10 cellular contexts compared by ENCODE assay signal in genomic region chr2:108396845-108397244, GRCh38. TPM values are rescaled to one million over a fixed set of nuclear protein-coding genes. Genes with fewer than 3 reads are reported as not detected.
A peak's percentile ranks its signal among the peaks of the same experiment; 100 is the strongest.
DNase-seq lines count a peak whose midpoint lies in the region; ATAC-seq, FAIRE-seq and TF ChIP-seq lines count a peak whose summit lies in the region.
"Had no signal": no experiment of that assay in that cellular context is flagged by ENCODE, and none has a peak within 500 bp of the region (broad histone marks: within the 10 kb centered on the region; RNA-seq: fewer than 3 reads in every experiment).

No MANE protein-coding gene starts in this region.

- FAIRE-seq in GM12892 (lab: Jason Lieb, UNC), result peak; percentile 36

- in situ Hi-C loops in Caki2 (cut with HindIII; ENCODE audit: low pct_unique_long_range_greater_than_20kb, low sequenced_read_pairs), result no loop called here

- H2AFZ ChIP-seq in OCI-LY3 (ENCODE audit: low read depth, low read length), result no peak overlapping the region

- no peak overlapping the region for H3K27ac ChIP-seq in OCI-LY3 (ENCODE audit: low read length)
- H3K27ac ChIP-seq: prostate gland had no signal

- H3K36me3 ChIP-seq in OCI-LY3 (replicated peaks; ENCODE audit: low read depth, low read length), result no peaks in the 10 kb centered on the region
- H3K36me3 ChIP-seq: prostate gland had no signal

- peak overlapping the region; percentile 47 for H3K4me2 ChIP-seq in OCI-LY3 (ENCODE audit: low read length)

- H4K20me1 ChIP-seq in OCI-LY3 (ENCODE audit: insufficient read depth, low read length), result no peaks in the 10 kb centered on the region

- no peaks in the 10 kb centered on the region for H3K4me1 ChIP-seq in OCI-LY3 (ENCODE audit: low read length)
- H3K4me1 ChIP-seq: prostate gland had no signal

- peaks cover 8% of the 10 kb centered on the region; the same call in 1 of the 2 replicates for H3K9me3 ChIP-seq in OCI-LY3 (ENCODE audit: insufficient read depth, low read length)
- H3K9me3 ChIP-seq: prostate gland had no signal

- H3K4me3 ChIP-seq in OCI-LY3 (ENCODE audit: low read length) (peak overlapping the region; percentile 33), epithelial cell of proximal tubule (ENCODE audit: low read depth, low read length) (no peak overlapping the region)
- H3K4me3 ChIP-seq: prostate gland had no signal

- no peak for ATAC-seq in HG03521 (IDR thresholded peaks at IDR 0.05; ENCODE audit: unreplicated experiment)

- no peak overlapping the region for H3K9ac ChIP-seq in OCI-LY3 (ENCODE audit: low read length)

- H3K79me2 ChIP-seq in OCI-LY3 (ENCODE audit: low read length), result no peaks in the 10 kb centered on the region

- no peak for TF ChIP-seq POLR2A in GM12892 (IDR thresholded peaks at IDR 0.05; ENCODE audit: low read depth, low read length)

- DNase-seq in Caki2 (ENCODE audit: low read depth) (peak; percentile 44), GM12892 (ENCODE audit: insufficient read length) (no peak), epithelial cell of proximal tubule (ENCODE audit: low read depth) (no peak), AG08395 (ENCODE audit: low spot score) (no peak), globus pallidus (ENCODE audit: low spot score) (no peak), cerebellar nuclear complex (lab: John Stamatoyannopoulos, UW) (no peak)
- DNase-seq: activated CD4-positive, alpha-beta T cell treated with anti-CD3 and anti-CD28 coated beads, Interleukin-2, amount 50 U/mL, for 4 hours had no signal

- TF ChIP-seq CTCF in OCI-LY3 (IDR thresholded peaks at IDR 0.05; ENCODE audit: low read depth, low read length) (peak; percentile 62), epithelial cell of proximal tubule (conservative IDR thresholded peaks at IDR 0.05; ENCODE audit: low read depth, low read length) (peak; percentile 34)

- no peaks in the 10 kb centered on the region for H3K27me3 ChIP-seq in OCI-LY3 (ENCODE audit: low read depth, low read length)

RNA-seq across cellular contexts. Expression of gene SULT1C4, which starts 19.1 kb away (rescaled TPM):
- total RNA-seq in Caki2 (2014; rRNA removed; shearing (Covaris generic); ENCODE audit: low replicate concordance), result 5.1 and 7.5 TPM in 2 replicates
- not detected for polyA plus RNA-seq in GM12892 (2012; ENCODE audit: missing spikeins)
- total RNA-seq in epithelial cell of proximal tubule, result 22.9 and 50.1 TPM in 2 replicates

RNA-seq across cellular contexts. Expression of gene GCC2, which starts 52.2 kb away (rescaled TPM):
- 12.0 and 18.0 TPM in 2 replicates for total RNA-seq in Caki2 (2014; rRNA removed; shearing (Covaris generic); ENCODE audit: low replicate concordance)
- 25.9 TPM for polyA plus RNA-seq in GM12892 (2012; ENCODE audit: missing spikeins)
- total RNA-seq in epithelial cell of proximal tubule, result 11.4 and 25.8 TPM in 2 replicates
